ENCODE assay signal across 23 cellular contexts in the genomic region with DNA sequence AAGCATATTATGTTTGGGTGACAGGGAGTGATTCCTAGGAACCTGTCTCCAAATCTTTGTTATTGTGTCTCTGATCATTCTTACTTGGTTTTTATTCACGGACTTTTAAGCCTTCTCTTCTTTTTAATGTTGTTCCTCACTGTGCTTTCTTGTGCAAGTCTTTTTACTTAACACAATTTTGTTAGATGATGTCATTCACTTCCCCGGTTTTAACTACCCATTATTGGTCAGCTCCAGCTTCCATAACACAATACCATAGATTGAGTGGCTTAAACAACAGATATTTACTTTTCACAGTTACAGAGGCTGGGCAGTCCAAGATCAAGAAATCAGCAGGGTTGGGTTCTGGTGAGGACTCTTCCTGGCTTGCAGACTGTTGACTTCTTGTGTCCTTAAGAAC.
"Had no signal": no experiment of that assay in that cellular context is flagged by ENCODE, and none has a peak within 500 bp of the region (broad histone marks: within the 10 kb centered on the region; RNA-seq: fewer than 3 reads in every experiment).

No MANE protein-coding gene starts in this region.

- H3K36me3 ChIP-seq: esophagus muscularis mucosa, suprapubic skin, tibial nerve had no signal

- H3K4me1 ChIP-seq: esophagus muscularis mucosa, foreskin keratinocyte, parathyroid adenoma, suprapubic skin, tibial nerve had no signal

- H3K27ac ChIP-seq: esophagus muscularis mucosa, foreskin keratinocyte, parathyroid adenoma, suprapubic skin, tibial nerve had no signal

- DNase-seq: activated B cell treated with CpG ODN at 0.5 μM for 24 hours; activated CD4-positive, alpha-beta T cell treated with anti-CD3 and anti-CD28 coated beads for 36 hours; activated CD4-positive, alpha-beta T cell treated with anti-CD3 and anti-CD28 coated beads, Interleukin-2, amount 50 U/mL, for 4 hours; activated CD8-positive, alpha-beta memory T cell treated with anti-CD3 and anti-CD28 coated beads, Interleukin-2, amount 50 U/mL, for 48 hours; activated naive CD4-positive, alpha-beta T cell treated with Interleukin-2 at 50 U/mL for 16 hours; activated naive CD8-positive, alpha-beta T cell treated with anti-CD3 and anti-CD28 coated beads for 36 hours; activated T-cell treated with anti-CD3 and anti-CD28 coated beads, Interleukin-2, amount 50 U/mL, for 48 hours; amniotic stem cell; dermis blood vessel endothelial cell; effector memory CD4-positive, alpha-beta T cell; foreskin keratinocyte; naive B cell; nucleus accumbens; right cardiac atrium; small intestine; stimulated activated CD4-positive, alpha-beta T cell treated with anti-CD3 and anti-CD28 coated beads, Interleukin-2, amount 100 ng/mL, for 24 hours; stimulated activated naive CD8-positive, alpha-beta T cell treated with anti-CD3 and anti-CD28 coated beads, Interleukin-15, amount 100 ng/mL, for 72 hours; T-helper 9 cell had no signal

- H3K79me2 ChIP-seq: parathyroid adenoma had no signal

- H3K27me3 ChIP-seq: esophagus muscularis mucosa, foreskin keratinocyte, suprapubic skin, tibial nerve had no signal

- H2AFZ ChIP-seq: parathyroid adenoma had no signal

- H3K4me3 ChIP-seq: esophagus muscularis mucosa, lung, suprapubic skin, tibial nerve had no signal

- H3K9me3 ChIP-seq: esophagus muscularis mucosa, suprapubic skin, tibial nerve had no signal
